11 cellular contexts compared by ENCODE assay signal in genomic region chr11:324611-325517, GRCh38. TPM values are rescaled to one million over a fixed set of nuclear protein-coding genes. Genes with fewer than 3 reads are reported as not detected.
DNase-seq lines count a peak whose midpoint lies in the region; ATAC-seq and TF ChIP-seq lines count a peak whose summit lies in the region.
"Not testable (repeated sequence)": the region's sequence is repeated elsewhere in the genome, so short reads cannot be mapped to it uniquely, and the experiment has no call there.
"Had no signal": no experiment of that assay in that cellular context is flagged by ENCODE, and none has a peak within 500 bp of the region (broad histone marks: within the 10 kb centered on the region; RNA-seq: fewer than 3 reads in every experiment).

No MANE protein-coding gene starts in this region.

- in situ Hi-C loops in transverse colon (cut with MboI; ENCODE audit: low pct_ligation_motif_present in 1 of 4, low pct_unique_long_range_greater_than_20kb in 1 of 4, low sequenced_read_pairs in 3 of 4): not testable (repeated sequence)

- TF ChIP-seq EP300 in sigmoid colon (IDR thresholded peaks at IDR 0.05); transverse colon (IDR thresholded peaks at IDR 0.05; ENCODE audit: low read depth): not testable (repeated sequence)

- not testable (repeated sequence) for H4K20me1 ChIP-seq in hepatocyte (ENCODE audit: insufficient read depth, poor library complexity, severe bottlenecking)

- H3K4me2 ChIP-seq in hepatocyte: peak overlapping the region; percentile 64

- peak overlapping the region; percentile 73 for H2AFZ ChIP-seq in hepatocyte

- POLR2A ChIA-PET in CD4-positive, alpha-beta T cell (lab: Charles Lee): not testable (repeated sequence)
- POLR2A ChIA-PET in naive thymus-derived CD4-positive, alpha-beta T cell (lab: Charles Lee): interaction anchor here (0.7 to 4.6 kb wide), 10 partner anchors 8 to 125 kb away, joined by 3 to 41 read pairs (median 4); partner anchors contain the start of gene PTDSS2

- not testable (repeated sequence) for ATAC-seq in CD4-positive, alpha-beta T cell (ENCODE audit: poor library complexity); activated naive CD8-positive, alpha-beta T cell treated with anti-CD3 and anti-CD28 coated beads, Interleukin-2, amount 50 U/mL, for 24 hours; naive thymus-derived CD4-positive, alpha-beta T cell

- not testable (repeated sequence) for TF ChIP-seq POLR2A in sigmoid colon (IDR thresholded peaks at IDR 0.05); transverse colon (IDR thresholded peaks at IDR 0.05)

- intact Hi-C loops in CD4-positive, alpha-beta T cell (cut with DNase I, micrococcal nuclease); naive thymus-derived CD4-positive, alpha-beta T cell (cut with micrococcal nuclease); sigmoid colon (cut with DNase I); transverse colon (cut with DNase I; ENCODE audit: low total_unique reads): not testable (repeated sequence)

- WGBS in hepatocyte (ENCODE audit: low lambda C conversion rate, missing lambda C conversion rate): 52% methylated on average over 29 of the region's 34 CpGs
- 70 to 71% methylated on average over 28 to 30 of the region's 34 CpGs for WGBS in sigmoid colon, 2 donors
- WGBS in transverse colon (ENCODE audit: low coverage in 1 of 2), 2 donors: 61 to 67% methylated on average over 17 to 26 of the region's 34 CpGs

- H3K79me2 ChIP-seq in hepatocyte: not testable (repeated sequence)

- peaks cover 60% of the 10 kb centered on the region for H3K4me1 Mint-ChIP-seq in CD4-positive, alpha-beta T cell (ENCODE audit: low read depth)
- peaks cover 40% of the 10 kb centered on the region for H3K4me1 Mint-ChIP-seq in T-helper 1 cell treated with Interleukin-12 subunit alpha and Interleukin-12 subunit beta and Interleukin-4 antibody, amounts not matched to agents 30 μg/mL and 1 μg/mL, for 36 hours (ENCODE audit: low read depth)
- peaks cover 69% of the 10 kb centered on the region for H3K4me1 Mint-ChIP-seq in activated naive CD8-positive, alpha-beta T cell treated with anti-CD3 and anti-CD28 coated beads, Interleukin-2, amount 50 U/mL, for 24 hours
- peaks cover 46% of the 10 kb centered on the region for H3K4me1 Mint-ChIP-seq in endothelial cell (ENCODE audit: unreplicated experiment)
- peaks cover 40 to 71% (median 60%) of the 10 kb centered on the region in 7 donors for H3K4me1 Mint-ChIP-seq in naive thymus-derived CD4-positive, alpha-beta T cell

- TF ChIP-seq CTCF in CD4-positive, alpha-beta T cell (IDR thresholded peaks at IDR 0.05); endothelial cell (IDR thresholded peaks at IDR 0.05; ENCODE audit: unreplicated experiment); hepatocyte (IDR thresholded peaks at IDR 0.05; ENCODE audit: poor library complexity); sigmoid colon (IDR thresholded peaks at IDR 0.05); transverse colon (IDR thresholded peaks at IDR 0.05): not testable (repeated sequence)

- H3K9me3 ChIP-seq in CD4-positive, alpha-beta T cell (ENCODE audit: control insufficient read depth, low read length); hepatocyte (ENCODE audit: low read depth); naive thymus-derived CD4-positive, alpha-beta T cell (ENCODE audit: control insufficient read depth in 2 of 3, low read length in 3 of 3); sigmoid colon; transverse colon: not testable (repeated sequence)

- not testable (repeated sequence) for H3K9me2 ChIP-seq in hepatocyte (replicated peaks; ENCODE audit: insufficient read depth)

- H3K4me3 Mint-ChIP-seq in CD4-positive, alpha-beta T cell: peak overlapping the region; percentile 60
- not testable (repeated sequence) for H3K4me3 Mint-ChIP-seq in T-helper 1 cell treated with Interleukin-12 subunit alpha and Interleukin-12 subunit beta and Interleukin-4 antibody, amounts not matched to agents 30 μg/mL and 1 μg/mL, for 36 hours
- H3K4me3 Mint-ChIP-seq in activated naive CD8-positive, alpha-beta T cell treated with anti-CD3 and anti-CD28 coated beads, Interleukin-2, amount 50 U/mL, for 24 hours: peak overlapping the region; percentile 28
- peak overlapping the region; percentile 57 for H3K4me3 Mint-ChIP-seq in endothelial cell (ENCODE audit: unreplicated experiment)
- H3K4me3 Mint-ChIP-seq in naive thymus-derived CD4-positive, alpha-beta T cell: peak overlapping the region; percentile 9 to 62 (median 49)

- not testable (repeated sequence) for H3K4me3 ChIP-seq in hepatocyte; naive thymus-derived CD4-positive, alpha-beta T cell (ENCODE audit: low read length); transverse colon
- peak overlapping the region in 1 of 4 donors; percentile 15 for H3K4me3 ChIP-seq in sigmoid colon

- CTCF ChIA-PET in CD4-positive, alpha-beta T cell (lab: Charles Lee): not testable (repeated sequence)
- CTCF ChIA-PET in naive thymus-derived CD4-positive, alpha-beta T cell (lab: Charles Lee): interaction anchor here (0.7 to 1.3 kb wide), 5 partner anchors 12 to 74 kb away, joined by 3 read pairs; no protein-coding TSS in a partner anchor

- not testable (repeated sequence) for H3K27me3 Mint-ChIP-seq in CD4-positive, alpha-beta T cell; T-helper 1 cell treated with Interleukin-12 subunit alpha and Interleukin-12 subunit beta and Interleukin-4 antibody, amounts not matched to agents 30 μg/mL and 1 μg/mL, for 36 hours (ENCODE audit: low read depth); activated naive CD8-positive, alpha-beta T cell treated with anti-CD3 and anti-CD28 coated beads, Interleukin-2, amount 50 U/mL, for 24 hours; endothelial cell (ENCODE audit: unreplicated experiment); naive thymus-derived CD4-positive, alpha-beta T cell

- not testable (repeated sequence) for DNase-seq in CD4-positive, alpha-beta T cell; activated naive CD8-positive, alpha-beta T cell treated with anti-CD3 and anti-CD28 coated beads, Interleukin-2, amount 50 U/mL, for 24 hours; endothelial cell (ENCODE audit: low spot score); hepatocyte (ENCODE audit: low spot score); naive thymus-derived CD4-positive, alpha-beta T cell; transverse colon
- DNase-seq in sigmoid colon: peak; percentile 93

- H3K27ac ChIP-seq in CD4-positive, alpha-beta T cell (ENCODE audit: low read depth, low read length); naive thymus-derived CD4-positive, alpha-beta T cell (ENCODE audit: low read depth, low read length): not testable (repeated sequence)
- H3K27ac ChIP-seq in hepatocyte: peak overlapping the region; percentile 90
- peak overlapping the region; percentile 87 to 95 (median 90) for H3K27ac ChIP-seq in sigmoid colon
- peak overlapping the region; percentile 80 to 87 (median 86) for H3K27ac ChIP-seq in transverse colon

- H3K4me1 ChIP-seq in hepatocyte (ENCODE audit: insufficient read depth) (peaks cover 29% of the 10 kb centered on the region), sigmoid colon (peaks cover 0 to 58% (median 41%) of the 10 kb centered on the region in 4 donors), transverse colon (peaks cover 27 to 38% (median 36%) of the 10 kb centered on the region in 4 donors)
- H3K4me1 ChIP-seq in naive thymus-derived CD4-positive, alpha-beta T cell (ENCODE audit: control insufficient read depth in 2 of 2, insufficient read depth in 2 of 2, low read length in 2 of 2): peaks cover 20 to 46% of the 10 kb centered on the region in 2 donors

- H3K36me3 Mint-ChIP-seq in CD4-positive, alpha-beta T cell (ENCODE audit: low read depth); T-helper 1 cell treated with Interleukin-12 subunit alpha and Interleukin-12 subunit beta and Interleukin-4 antibody, amounts not matched to agents 30 μg/mL and 1 μg/mL, for 36 hours (ENCODE audit: low read depth); activated naive CD8-positive, alpha-beta T cell treated with anti-CD3 and anti-CD28 coated beads, Interleukin-2, amount 50 U/mL, for 24 hours (ENCODE audit: low read depth); endothelial cell (ENCODE audit: low read depth, unreplicated experiment); naive thymus-derived CD4-positive, alpha-beta T cell: not testable (repeated sequence)

- H3K9me3 Mint-ChIP-seq in CD4-positive, alpha-beta T cell; T-helper 1 cell treated with Interleukin-12 subunit alpha and Interleukin-12 subunit beta and Interleukin-4 antibody, amounts not matched to agents 30 μg/mL and 1 μg/mL, for 36 hours; activated naive CD8-positive, alpha-beta T cell treated with anti-CD3 and anti-CD28 coated beads, Interleukin-2, amount 50 U/mL, for 24 hours; endothelial cell (ENCODE audit: unreplicated experiment); naive thymus-derived CD4-positive, alpha-beta T cell: not testable (repeated sequence)

- H3K27ac Mint-ChIP-seq in CD4-positive, alpha-beta T cell: peak overlapping the region; percentile 78
- H3K27ac Mint-ChIP-seq in T-helper 1 cell treated with Interleukin-12 subunit alpha and Interleukin-12 subunit beta and Interleukin-4 antibody, amounts not matched to agents 30 μg/mL and 1 μg/mL, for 36 hours: peak overlapping the region; percentile 2
- H3K27ac Mint-ChIP-seq in activated naive CD8-positive, alpha-beta T cell treated with anti-CD3 and anti-CD28 coated beads, Interleukin-2, amount 50 U/mL, for 24 hours: peak overlapping the region; percentile 55
- peak overlapping the region; percentile 74 for H3K27ac Mint-ChIP-seq in endothelial cell (ENCODE audit: unreplicated experiment)
- peak overlapping the region; percentile 65 to 96 (median 80) for H3K27ac Mint-ChIP-seq in naive thymus-derived CD4-positive, alpha-beta T cell

- not testable (repeated sequence) for H3K36me3 ChIP-seq in hepatocyte (replicated peaks; ENCODE audit: insufficient read depth, low read depth); naive thymus-derived CD4-positive, alpha-beta T cell (ENCODE audit: control insufficient read depth in 2 of 3, insufficient read depth in 3 of 3, low read length in 3 of 3); sigmoid colon; transverse colon

- H3K27me3 ChIP-seq in CD4-positive, alpha-beta T cell (ENCODE audit: control insufficient read depth, insufficient read depth, low read length); hepatocyte; naive thymus-derived CD4-positive, alpha-beta T cell (ENCODE audit: control insufficient read depth in 2 of 2, insufficient read depth in 2 of 2, low read length in 2 of 2); sigmoid colon; transverse colon: not testable (repeated sequence)

RNA-seq across cellular contexts. Expression of gene IFITM3, which starts 4.2 kb away (rescaled TPM):
- total RNA-seq in CD4-positive, alpha-beta T cell: 10 to 100 TPM; 15.9 to 20.1 TPM
- 446 TPM for total RNA-seq in endothelial cell (ENCODE audit: unreplicated experiment)
- 166 and 182 TPM in 2 replicates for total RNA-seq in hepatocyte
- polyA plus RNA-seq in hepatocyte: 2,035 and 2,121 TPM in 2 replicates
- 10 to 100 TPM in 3 of 5 experiments, 1 to 10 TPM in 2; 6.7 to 43.1 (median 13.2) TPM for total RNA-seq in naive thymus-derived CD4-positive, alpha-beta T cell
- 100 to 1,000 TPM in 1 of 2 donors, 1 to 10 TPM in 1; 5.1 to 194 TPM for polyA plus RNA-seq in naive thymus-derived CD4-positive, alpha-beta T cell
- total RNA-seq in sigmoid colon: 100 to 1,000 TPM; 278 to 463 (median 291) TPM
- 1,000 to 10,000 TPM in 1 of 3 donors, 100 to 1,000 TPM in 2; 116 to 1,104 (median 383) TPM for polyA plus RNA-seq in sigmoid colon
- total RNA-seq in transverse colon: 100 to 1,000 TPM in 3 of 4 donors, 10 to 100 TPM in 1; 88.2 to 139 (median 123) TPM

RNA-seq across cellular contexts. Expression of gene IFITM1, which starts 11.0 kb away (rescaled TPM):
- 100 to 1,000 TPM; 286 to 306 TPM for total RNA-seq in CD4-positive, alpha-beta T cell
- total RNA-seq in endothelial cell (ENCODE audit: unreplicated experiment) (23.4 TPM), hepatocyte (98.0 and 98.9 TPM in 2 replicates), sigmoid colon (10 to 100 TPM; 82.4 to 94.2 (median 92.6) TPM), transverse colon (100 to 1,000 TPM in 1 of 4 donors, 10 to 100 TPM in 3; 19.9 to 109 (median 60.5) TPM)
- polyA plus RNA-seq in hepatocyte (159 and 201 TPM in 2 replicates), sigmoid colon (100 to 1,000 TPM in 1 of 3 donors, 10 to 100 TPM in 2; 41.2 to 580 (median 58.9) TPM)
- 100 to 1,000 TPM in 4 of 5 experiments, 10 to 100 TPM in 1; 97.4 to 985 (median 241) TPM for total RNA-seq in naive thymus-derived CD4-positive, alpha-beta T cell
- polyA plus RNA-seq in naive thymus-derived CD4-positive, alpha-beta T cell: 1,000 to 10,000 TPM; 1,878 to 2,355 TPM

RNA-seq across cellular contexts. Expression of gene IFITM2, which starts 17.2 kb away (rescaled TPM):
- 100 to 1,000 TPM; 364 to 383 TPM for total RNA-seq in CD4-positive, alpha-beta T cell
- total RNA-seq in endothelial cell (ENCODE audit: unreplicated experiment) (205 TPM), hepatocyte (59.2 and 74.6 TPM in 2 replicates), sigmoid colon (100 to 1,000 TPM in 3 of 4 donors, 10 to 100 TPM in 1; 79.8 to 187 (median 141) TPM), transverse colon (10 to 100 TPM; 19.1 to 78.6 (median 49.8) TPM)
- polyA plus RNA-seq in hepatocyte (504 and 535 TPM in 2 replicates), sigmoid colon (100 to 1,000 TPM in 2 of 3 donors, 10 to 100 TPM in 1; 73.3 to 461 (median 164) TPM)
- total RNA-seq in naive thymus-derived CD4-positive, alpha-beta T cell: 1,000 to 10,000 TPM in 1 of 5 experiments, 100 to 1,000 TPM in 4; 143 to 1,924 (median 528) TPM
- polyA plus RNA-seq in naive thymus-derived CD4-positive, alpha-beta T cell: 1,000 to 10,000 TPM; 2,860 to 3,315 TPM

RNA-seq across cellular contexts. Expression of gene IFITM5, which starts 25.5 kb away (rescaled TPM):
- total RNA-seq in CD4-positive, alpha-beta T cell: not detected
- total RNA-seq in endothelial cell (ENCODE audit: unreplicated experiment) (not detected), hepatocyte (not detected in 2 replicates), sigmoid colon (not detected), transverse colon (not detected)
- polyA plus RNA-seq in hepatocyte (0.36 TPM in 1 of 2 replicates, not detected in the other), sigmoid colon (not detected)
- total RNA-seq in naive thymus-derived CD4-positive, alpha-beta T cell: not detected
- not detected for polyA plus RNA-seq in naive thymus-derived CD4-positive, alpha-beta T cell
- total RNA-seq: H4; LHCN-M2; T-helper 1 cell treated with Interleukin-12 subunit alpha and Interleukin-12 subunit beta and Interleukin-4 antibody, amounts not matched to agents 30 ng/mL and 1 ng/mL, for 36 hours had no signal

RNA-seq across cellular contexts. Expression of gene PGGHG, which starts 35.9 kb away (rescaled TPM):
- 100 to 1,000 TPM; 670 to 671 TPM for total RNA-seq in CD4-positive, alpha-beta T cell
- total RNA-seq in endothelial cell (ENCODE audit: unreplicated experiment) (69.7 TPM), hepatocyte (12.0 and 19.2 TPM in 2 replicates), sigmoid colon (10 to 100 TPM; 11.4 to 15.3 (median 13.6) TPM), transverse colon (100 to 1,000 TPM in 1 of 4 donors, 10 to 100 TPM in 3; 15.4 to 117 (median 30.8) TPM)
- polyA plus RNA-seq in hepatocyte (27.9 and 44.0 TPM in 2 replicates), sigmoid colon (10 to 100 TPM in 1 of 3 donors, 1 to 10 TPM in 2; 1.6 to 68.0 (median 3.6) TPM)
- total RNA-seq in naive thymus-derived CD4-positive, alpha-beta T cell: 100 to 1,000 TPM; 325 to 656 (median 348) TPM
- polyA plus RNA-seq in naive thymus-derived CD4-positive, alpha-beta T cell: 10 to 100 TPM in 1 of 2 donors, 1 to 10 TPM in 1; 5.1 to 11.7 TPM

Comparison
In these comparisons a context has a peak if more than half of its experiments do, and no peak if none do; other contexts are left out.
1. H3K27ac Mint-ChIP-seq: peak in every context shown above with its lines; median percentile 80 in naive thymus-derived CD4-positive, alpha-beta T cell; 78 in CD4-positive, alpha-beta T cell; 74 in endothelial cell; 55 in activated naive CD8-positive, alpha-beta T cell treated with anti-CD3 and anti-CD28 coated beads, Interleukin-2, amount 50 U/mL, for 24 hours; 2 in T-helper 1 cell treated with Interleukin-12 subunit alpha and Interleukin-12 subunit beta and Interleukin-4 antibody, amounts not matched to agents 30 μg/mL and 1 μg/mL, for 36 hours.